ENCODE assay signal across 9 cellular contexts in the genomic region with DNA sequence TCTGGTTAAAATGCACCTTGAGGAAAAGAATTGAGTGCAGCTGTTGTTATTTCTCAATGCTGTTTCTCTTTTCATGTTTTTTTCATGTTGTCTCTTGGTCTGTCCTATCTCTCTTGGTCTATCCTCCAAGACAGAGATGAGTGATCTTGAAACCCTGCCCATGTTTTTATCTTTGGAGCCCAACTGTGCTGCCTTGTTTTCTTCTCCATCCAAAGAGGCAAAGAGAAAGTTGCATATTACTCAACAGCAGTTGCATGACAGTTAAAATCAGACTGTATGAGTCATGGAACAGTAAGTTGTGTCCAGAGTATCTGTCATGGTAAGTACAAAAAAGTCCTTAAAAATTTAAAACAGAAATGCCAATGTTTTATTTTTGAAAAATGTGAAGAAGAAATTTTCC. TPM values are rescaled to one million over a fixed set of nuclear protein-coding genes. Genes with fewer than 3 reads are reported as not detected.
DNase-seq lines count a peak whose midpoint lies in the region; ATAC-seq and TF ChIP-seq lines count a peak whose summit lies in the region.
"Had no signal": no experiment of that assay in that cellular context is flagged by ENCODE, and none has a peak within 500 bp of the region (broad histone marks: within the 10 kb centered on the region; RNA-seq: fewer than 3 reads in every experiment).

No MANE protein-coding gene starts in this region.

- ATAC-seq in GM18498 (IDR thresholded peaks at IDR 0.05; ENCODE audit: unreplicated experiment) = peak; percentile 58
- ATAC-seq in HG02610 (IDR thresholded peaks at IDR 0.05; ENCODE audit: unreplicated experiment) = peak; percentile 89

- H3K4me3 ChIP-seq in Peyer's patch = no peak overlapping the region
- H3K4me3 ChIP-seq: testis had no signal

- H3K27me3 ChIP-seq in Peyer's patch = no peaks in the 10 kb centered on the region
- H3K27me3 ChIP-seq: testis had no signal

- TF ChIP-seq POLR2A in Peyer's patch (IDR thresholded peaks at IDR 0.05) = no peak

- no peaks in the 10 kb centered on the region for H3K36me3 ChIP-seq in Peyer's patch

- H3K9me3 ChIP-seq in Peyer's patch = no peaks in the 10 kb centered on the region
- H3K9me3 ChIP-seq: testis had no signal

- no peaks in the 10 kb centered on the region for H3K4me1 ChIP-seq in Peyer's patch
- H3K4me1 ChIP-seq: testis had no signal

- no peak overlapping the region for H3K27ac ChIP-seq in Peyer's patch
- H3K27ac ChIP-seq: testis had no signal

- DNase-seq in RPMI7951 (ENCODE audit: low read depth) (peak; percentile 87), kidney tubule cell (ENCODE audit: low spot score) (peak; percentile 63), NCI-H128 (lab: John Stamatoyannopoulos, UW; ENCODE audit: unreplicated experiment) (no peak), NAMALWA (ENCODE audit: low spot score) (no peak), Peyer's patch (no peak), GDM1 (lab: John Stamatoyannopoulos, UW) (no peak)
- DNase-seq: testis had no signal

- TF ChIP-seq CTCF in Peyer's patch (IDR thresholded peaks at IDR 0.05) = no peak

RNA-seq across cellular contexts. Expression of gene BCAS1, which starts 26.2 kb away (rescaled TPM):
- under 0.01 TPM in 1 of 2 replicates, not detected in the other for total RNA-seq in RPMI7951 (2014; rRNA removed; shearing (Covaris generic))
- total RNA-seq in Peyer's patch = 10 to 100 TPM; 21.5 to 58.1 (median 43.2) TPM

Comparison
In these comparisons a context has a peak if more than half of its experiments do, and no peak if none do; other contexts are left out.
1. DNase-seq: peak in RPMI7951 (single experiment) and kidney tubule cell (single experiment); none in NCI-H128 (single experiment), NAMALWA (single experiment), Peyer's patch (0 of 3) and GDM1 (single experiment).
2. RNA of gene BCAS1, which starts 26.2 kb away (total RNA-seq): 21.5 to 58.1 TPM in Peyer's patch; under 0.01 TPM in RPMI7951; every median in the first group is over 10 times any median in the second.